In the genomic region with DNA sequence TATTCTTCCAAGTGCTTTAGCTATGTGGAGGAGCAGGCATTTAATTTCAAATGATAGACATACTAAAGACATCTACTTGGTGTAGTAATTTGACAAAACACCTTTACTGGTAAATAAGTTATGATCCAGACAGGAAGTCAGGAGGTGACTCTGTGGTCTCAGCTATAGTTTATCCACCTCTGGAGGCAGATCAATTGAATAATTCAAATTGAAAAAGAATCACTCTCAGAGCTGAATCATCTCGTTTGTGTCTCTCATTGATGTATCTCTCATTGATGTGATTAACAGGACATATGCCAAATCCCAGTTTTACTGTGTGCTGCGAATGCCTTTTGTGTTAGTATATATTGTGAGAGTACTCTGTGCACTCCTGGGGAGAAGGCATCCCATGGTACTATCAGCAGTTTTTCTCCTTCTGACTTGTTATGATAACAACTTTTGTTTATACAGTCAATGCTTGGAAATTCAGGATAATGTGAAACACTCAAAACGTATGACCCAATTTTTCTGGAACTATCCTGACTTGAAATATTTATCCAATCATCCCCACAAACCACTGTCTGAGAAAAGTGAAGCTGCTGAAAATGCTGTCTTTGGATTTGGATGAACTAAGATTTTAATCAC, we compare ENCODE assay signal across 20 cellular contexts. TPM values are rescaled to one million over a fixed set of nuclear protein-coding genes. Genes with fewer than 3 reads are reported as not detected.
DNase-seq lines count a peak whose midpoint lies in the region; ATAC-seq, FAIRE-seq and TF ChIP-seq lines count a peak whose summit lies in the region.
"Had no signal": no experiment of that assay in that cellular context is flagged by ENCODE, and none has a peak within 500 bp of the region (broad histone marks: within the 10 kb centered on the region; RNA-seq: fewer than 3 reads in every experiment).

No MANE protein-coding gene starts in this region.

- DNase-seq in EL (peak; percentile 74), SJSA1 (ENCODE audit: low read depth in 1 of 2, low spot score in 2 of 2) (peak in 1 of 2 experiments; percentile 65), endothelial cell of umbilical vein (ENCODE audit: low read depth, low spot score) (peak; percentile 25), sciatic nerve (ENCODE audit: low spot score) (no peak), NCI-H187 treated with DMSO at 0.1 percent for 48 hours (lab: John Stamatoyannopoulos, UW) (no peak)
- DNase-seq: activated CD4-positive, alpha-beta T cell treated with anti-CD3 and anti-CD28 coated beads, Interleukin-2, amount 10 ng/mL, durations not matched to agents 24 days and 14 days; anterior cingulate cortex; heart right ventricle; naive thymus-derived CD4-positive, alpha-beta T cell; NCI-H1694; RPMI8226; small intestine; stimulated activated CD8-positive, alpha-beta memory T cell treated with anti-CD3 and anti-CD28 coated beads, Interleukin-4, amount 100 ng/mL, for 48 hours; SW 1271 had no signal

- TF ChIP-seq CTCF in endothelial cell of umbilical vein (IDR thresholded peaks at IDR 0.05; ENCODE audit: extremely low read depth in 1 of 2, insufficient read depth in 1 of 2, low read depth in 1 of 2, low read length in 2 of 2): no peak

- H3K4me3 ChIP-seq in SJSA1 (no peak overlapping the region), endothelial cell of umbilical vein (replicated peaks in 1 of 3; ENCODE audit: insufficient read depth in 1 of 3, low read depth in 1 of 3, low read length in 3 of 3) (no peak overlapping the region)
- H3K4me3 ChIP-seq: heart right ventricle, suprapubic skin, vagina had no signal

- no peak for TF ChIP-seq POLR2A in endothelial cell of umbilical vein (IDR thresholded peaks at IDR 0.05; ENCODE audit: low read depth, low read length)

- peaks cover 56% of the 10 kb centered on the region for H3K4me1 ChIP-seq in SJSA1 (replicated peaks)
- H3K4me1 ChIP-seq in endothelial cell of umbilical vein (ENCODE audit: control insufficient read depth, extremely low read depth, insufficient read depth, low read length): peaks cover 9% of the 10 kb centered on the region
- H3K4me1 ChIP-seq: suprapubic skin, vagina had no signal

- no peaks in the 10 kb centered on the region for H3K79me2 ChIP-seq in endothelial cell of umbilical vein (ENCODE audit: control insufficient read depth, insufficient read depth, low read length)

- H3K9me1 ChIP-seq in endothelial cell of umbilical vein (replicated peaks; ENCODE audit: control insufficient read depth, extremely low read depth, insufficient read depth, low read length): no peaks in the 10 kb centered on the region

- dilution Hi-C loops in endothelial cell of umbilical vein (cut with MboI; ENCODE audit: extremely low pct_ligation_motif_present, low sequenced_read_pairs): no loop called here

- H3K27me3 ChIP-seq in SJSA1 (replicated peaks) (no peaks in the 10 kb centered on the region), endothelial cell of umbilical vein (ENCODE audit: control insufficient read depth in 2 of 2, insufficient read depth in 2 of 2, low read length in 2 of 2) (no peaks in the 10 kb centered on the region)
- H3K27me3 ChIP-seq: heart right ventricle, suprapubic skin, vagina had no signal

- CTCF ChIA-PET in endothelial cell of umbilical vein (lab: Charles Lee): interaction anchor here (1.9 kb wide), 1 partner anchor 48 kb away, joined by 7 read pairs; the partner anchor contains the start of gene DAB2

- H4K20me1 ChIP-seq in endothelial cell of umbilical vein (replicated peaks; ENCODE audit: control insufficient read depth, extremely low read depth, insufficient read depth, low read length): no peaks in the 10 kb centered on the region

- H2AFZ ChIP-seq in endothelial cell of umbilical vein (ENCODE audit: low read depth, low read length): peak overlapping the region; percentile 6

- H3K9me3 ChIP-seq in SJSA1 (replicated peaks): no peaks in the 10 kb centered on the region
- H3K9me3 ChIP-seq in endothelial cell of umbilical vein (replicated peaks; ENCODE audit: control insufficient read depth, insufficient read depth, low read length): no peaks in the 10 kb centered on the region
- H3K9me3 ChIP-seq: heart right ventricle, suprapubic skin, vagina had no signal

- H3K9ac ChIP-seq in endothelial cell of umbilical vein (replicated peaks; ENCODE audit: extremely low read depth, insufficient read depth, low read length): no peak overlapping the region

- H3K36me3 ChIP-seq in SJSA1: no peaks in the 10 kb centered on the region
- H3K36me3 ChIP-seq in endothelial cell of umbilical vein (ENCODE audit: control insufficient read depth in 2 of 2, extremely low read depth in 1 of 2, insufficient read depth in 2 of 2, low read length in 2 of 2): no peaks in the 10 kb centered on the region
- H3K36me3 ChIP-seq: heart right ventricle, suprapubic skin, vagina had no signal

- intact Hi-C loops in endothelial cell of umbilical vein (cut with micrococcal nuclease): no loop called here
- intact Hi-C loops in sciatic nerve (cut with DNase I): no loop called here

- H3K4me2 ChIP-seq in endothelial cell of umbilical vein (ENCODE audit: insufficient read depth, low read length): no peak overlapping the region

- POLR2A ChIA-PET in endothelial cell of umbilical vein (lab: Charles Lee): no interaction called here

- BruUV-seq in endothelial cell of umbilical vein (replicated peaks; lab: Mats Ljungman, UMichigan): no TSS peak

- H3K27ac ChIP-seq in SJSA1: peak overlapping the region; percentile 33
- H3K27ac ChIP-seq in endothelial cell of umbilical vein (ENCODE audit: insufficient read depth, low read depth, low read length): no peak overlapping the region
- H3K27ac ChIP-seq: C4-2B, heart right ventricle, suprapubic skin, vagina had no signal

- ATAC-seq in sciatic nerve (peak; percentile 38), HG03571 (IDR thresholded peaks at IDR 0.05; ENCODE audit: unreplicated experiment) (no peak), HG02571 (IDR thresholded peaks at IDR 0.05; ENCODE audit: unreplicated experiment) (no peak)
- ATAC-seq: heart right ventricle; naive thymus-derived CD4-positive, alpha-beta T cell had no signal

- no peak for FAIRE-seq in endothelial cell of umbilical vein (lab: Jason Lieb, UNC)
- FAIRE-seq: islet of Langerhans, small intestine had no signal

TF ChIP-seq in endothelial cell of umbilical vein, 7 proteins besides CTCF, POLR2A, EP300 and RAD21:
- TF ChIP-seq EZH2 (IDR thresholded peaks at IDR 0.05; ENCODE audit: borderline replicate concordance, low read depth, low read length, severe bottlenecking) (no peak), MYC (IDR thresholded peaks at IDR 0.05; ENCODE audit: low read depth, low read length) (no peak), GATA2 (IDR thresholded peaks at IDR 0.05; ENCODE audit: insufficient read depth, insufficient read length, low read depth, low read length) (no peak), POLR2AphosphoS5 (IDR thresholded peaks at IDR 0.05; ENCODE audit: insufficient read depth, low read depth, low read length) (no peak), MAX (IDR thresholded peaks at IDR 0.05; ENCODE audit: insufficient read depth, insufficient read length) (no peak), JUN (IDR thresholded peaks at IDR 0.05; ENCODE audit: borderline replicate concordance, insufficient read depth, insufficient read length, low read depth) (no peak), FOS (IDR thresholded peaks at IDR 0.05; ENCODE audit: borderline replicate concordance, insufficient read depth, low read length) (no peak)

RNA-seq across cellular contexts. Expression of gene DAB2, which starts 48.5 kb away (rescaled TPM):
- total RNA-seq in SJSA1 (2014; rRNA removed; shearing (Covaris generic)): 49.9 and 65.0 TPM in 2 replicates
- total RNA-seq in endothelial cell of umbilical vein (245 and 283 TPM in 2 replicates), sciatic nerve (151 TPM)
- polyA plus RNA-seq in endothelial cell of umbilical vein: 168 TPM in 2 replicates
- polyA plus RNA-seq in endothelial cell of umbilical vein (2011; cell fraction: cytosol; rRNA removed): 142 and 143 TPM in 2 replicates
- polyA plus RNA-seq in endothelial cell of umbilical vein (2011; cell fraction: nucleus; rRNA removed): 403 and 406 TPM in 2 replicates
- polyA plus RNA-seq in endothelial cell of umbilical vein (2012): 155 and 160 TPM in 2 replicates
- 381 and 392 TPM in 2 replicates for polyA minus RNA-seq in endothelial cell of umbilical vein
- 71.7 TPM for polyA minus RNA-seq in endothelial cell of umbilical vein (2011; cell fraction: cytosol; rRNA and poly(A)+ RNA removed)
- 989 and 991 TPM in 2 replicates for polyA minus RNA-seq in endothelial cell of umbilical vein (2011; cell fraction: nucleus; rRNA and poly(A)+ RNA removed)
- total RNA-seq: activated CD4-positive, alpha-beta T cell treated with anti-CD3 and anti-CD28 coated beads, Interleukin-2, amount 10 ng/mL, durations not matched to agents 24 days and 14 days had no signal
- polyA plus RNA-seq: naive thymus-derived CD4-positive, alpha-beta T cell had no signal

Comparison
In these comparisons a context has a peak if more than half of its experiments do, and no peak if none do; other contexts are left out.
1. DNase-seq: peak in EL (single experiment) and endothelial cell of umbilical vein (single experiment); none in sciatic nerve (single experiment) and NCI-H187 treated with DMSO at 0.1 percent for 48 hours (single experiment).